ENCODE assay signal across 4 cellular contexts in the genomic region with DNA sequence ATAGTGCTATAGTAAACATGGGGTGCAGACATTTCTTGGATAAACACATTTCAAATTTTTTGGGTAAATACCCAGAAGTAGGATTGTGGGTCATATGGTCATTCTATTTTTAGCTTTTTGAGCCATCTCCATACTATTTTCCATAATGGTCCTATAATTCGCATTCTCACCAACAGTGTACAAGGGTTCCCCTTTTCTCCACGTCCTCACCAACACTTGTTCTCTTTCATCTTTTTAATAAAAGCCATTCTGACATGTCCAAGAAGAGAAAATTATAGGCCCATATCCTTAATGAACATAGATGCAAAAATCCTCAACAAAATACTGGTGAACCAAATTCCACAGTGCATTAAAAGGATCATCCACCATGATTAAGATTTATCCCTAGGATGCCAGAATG. TPM values are rescaled to one million over a fixed set of nuclear protein-coding genes. Genes with fewer than 3 reads are reported as not detected.
"Had no signal": no experiment of that assay in that cellular context is flagged by ENCODE, and none has a peak within 500 bp of the region (broad histone marks: within the 10 kb centered on the region; RNA-seq: fewer than 3 reads in every experiment).

No MANE protein-coding gene starts in this region.

- DNase-seq: GDM1, GF-D8 had no signal

- H3K4me3 ChIP-seq: GM12878 had no signal

RNA-seq across cellular contexts. Expression of gene STUM, which starts 8.9 kb away (rescaled TPM):
- total RNA-seq: G401 had no signal
